6 cellular contexts compared by ENCODE assay signal in the genomic region with DNA sequence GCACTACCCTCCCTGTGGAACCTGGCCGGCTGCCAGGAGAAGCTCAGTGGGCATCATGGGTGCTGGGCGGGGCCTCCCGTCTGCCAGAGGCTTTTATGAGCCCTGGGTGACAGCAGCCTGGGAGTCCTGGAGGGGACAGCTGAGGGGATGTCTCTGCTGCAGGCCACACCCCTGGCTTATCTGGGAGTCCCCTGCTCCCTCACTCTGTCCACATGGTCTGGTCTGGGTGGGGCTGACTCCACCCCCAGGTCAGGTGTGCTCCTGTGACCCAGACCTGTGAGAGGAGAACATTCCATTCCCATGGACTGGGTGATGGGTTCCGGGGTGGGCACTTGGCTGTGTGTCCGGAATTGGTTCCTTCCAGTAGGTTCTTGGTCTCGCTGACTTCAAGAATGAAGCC.
A peak's percentile ranks its signal among the peaks of the same experiment; 100 is the strongest.
DNase-seq lines count a peak whose midpoint lies in the region; ATAC-seq, FAIRE-seq and TF ChIP-seq lines count a peak whose summit lies in the region.
"Not testable (repeated sequence)": the region's sequence is repeated elsewhere in the genome, so short reads cannot be mapped to it uniquely, and the experiment has no call there.

No MANE protein-coding gene starts in this region.

- intact Hi-C loops in K562 (cut with micrococcal nuclease); upper lobe of right lung (cut with DNase I): not testable (repeated sequence)

- not testable (repeated sequence) for DNase-seq in RWPE2 (ENCODE audit: low spot score); K562 (ENCODE audit: extremely low read depth in 1 of 4, low spot score in 3 of 4); upper lobe of right lung
- DNase-seq in activated CD8-positive, alpha-beta memory T cell treated with anti-CD3 and anti-CD28 coated beads for 24 hours: peak; percentile 15

- not testable (repeated sequence) for H3K27me3 ChIP-seq in BLaER1; RWPE2 (ENCODE audit: insufficient read depth, poor library complexity, severe bottlenecking); K562 (ENCODE audit: control insufficient read depth in 2 of 2, insufficient read depth in 2 of 2, low read length in 2 of 2); upper lobe of right lung

- POLR2A ChIA-PET in K562 (lab: Yijun Ruan, JAX): not testable (repeated sequence)

- not testable (repeated sequence) for H3K36me3 ChIP-seq in BLaER1; RWPE2 (ENCODE audit: low read depth); K562 (ENCODE audit: control insufficient read depth, insufficient read depth, low read length); upper lobe of right lung

- in situ Hi-C loops in K562 (cut with MboI): not testable (repeated sequence)

- not testable (repeated sequence) for TF ChIP-seq RAD21 in K562 (CRISPR knock-in tag; conservative IDR thresholded peaks at IDR 0.05 in 1 of 2, IDR thresholded peaks at IDR 0.05 in 1 of 2)

- FAIRE-seq in K562 (lab: Jason Lieb, UNC): not testable (repeated sequence)

- H3K27ac ChIP-seq in BLaER1; RWPE2 (ENCODE audit: poor library complexity, severe bottlenecking); K562 (ENCODE audit: extremely low read depth, low read depth, low read length); upper lobe of right lung: not testable (repeated sequence)

- peaks cover 37% of the 10 kb centered on the region for H3K4me1 ChIP-seq in BLaER1
- H3K4me1 ChIP-seq in RWPE2 (ENCODE audit: insufficient read depth, poor library complexity, severe bottlenecking); upper lobe of right lung: not testable (repeated sequence)
- peaks cover 0 to 15% of the 10 kb centered on the region in 2 experiments; a peak in 2 of 5 replicates for H3K4me1 ChIP-seq in K562 (replicated peaks in 1 of 2; ENCODE audit: control insufficient read depth in 2 of 2, insufficient read depth in 2 of 2, low read length in 2 of 2)

- WGBS in K562 (ENCODE audit: insufficient coverage, low coverage, missing lambda C conversion rate): 10% methylated on average over 2 of the region's 6 CpGs

- not testable (repeated sequence) for H3K9ac ChIP-seq in BLaER1; K562 (ENCODE audit: insufficient read depth in 1 of 2, low read depth in 2 of 2, low read length in 2 of 2)

- peak; percentile 89 for ATAC-seq in RWPE2 (ENCODE audit: low read depth)
- peak; percentile 93 for ATAC-seq in K562
- peak; percentile 18 for ATAC-seq in esophagus mucosa
- ATAC-seq in upper lobe of right lung: peak; percentile 55

- TF ChIP-seq POLR2A in K562 (conservative IDR thresholded peaks at IDR 0.05): not testable (repeated sequence)

- BruUV-seq in K562 (replicated peaks; lab: Mats Ljungman, UMichigan): not testable (repeated sequence)

- TF ChIP-seq EP300 in K562 (IDR thresholded peaks at IDR 0.05; ENCODE audit: low read length): not testable (repeated sequence)

- H3K9me3 ChIP-seq in BLaER1: peaks cover 23% of the 10 kb centered on the region
- not testable (repeated sequence) for H3K9me3 ChIP-seq in RWPE2 (ENCODE audit: severe bottlenecking); K562 (replicated peaks; ENCODE audit: control insufficient read depth, insufficient read depth, low read depth, low read length); upper lobe of right lung

- not testable (repeated sequence) for H2AFZ ChIP-seq in K562 (ENCODE audit: low read depth, low read length)

- H3K4me2 ChIP-seq in BLaER1: peak overlapping the region; percentile 37
- H3K4me2 ChIP-seq in K562 (ENCODE audit: insufficient read depth, low read length): not testable (repeated sequence)

- H4K20me1 ChIP-seq in BLaER1; K562 (replicated peaks; ENCODE audit: control insufficient read depth, insufficient read depth, low read length): not testable (repeated sequence)

- not testable (repeated sequence) for H3K9me1 ChIP-seq in K562 (ENCODE audit: control insufficient read depth, insufficient read depth, low read length)

- not testable (repeated sequence) for H3K4me3 ChIP-seq in BLaER1; RWPE2 (ENCODE audit: severe bottlenecking); K562; upper lobe of right lung

- not testable (repeated sequence) for H3K79me2 ChIP-seq in K562 (ENCODE audit: control insufficient read depth, insufficient read depth, low read length)

- not testable (repeated sequence) for TF ChIP-seq CTCF in RWPE2 (IDR thresholded peaks at IDR 0.05; ENCODE audit: poor library complexity, severe bottlenecking); K562 (IDR thresholded peaks at IDR 0.05 in 2 of 3, conservative IDR thresholded peaks at IDR 0.05 in 1 of 3; ENCODE audit: insufficient read depth in 2 of 3, low read depth in 1 of 3, low read length in 3 of 3); upper lobe of right lung (IDR thresholded peaks at IDR 0.05)

- CTCF ChIA-PET in K562 (lab: Yijun Ruan, JAX; ENCODE audit: low intra/inter-chr PET ratio): not testable (repeated sequence)

Comparison
In these comparisons a context has a peak if more than half of its experiments do, and no peak if none do; other contexts are left out.
1. ATAC-seq: peak in every context shown above with its lines; median percentile 93 in K562; 89 in RWPE2; 55 in upper lobe of right lung; 18 in esophagus mucosa.